In the genomic region with DNA sequence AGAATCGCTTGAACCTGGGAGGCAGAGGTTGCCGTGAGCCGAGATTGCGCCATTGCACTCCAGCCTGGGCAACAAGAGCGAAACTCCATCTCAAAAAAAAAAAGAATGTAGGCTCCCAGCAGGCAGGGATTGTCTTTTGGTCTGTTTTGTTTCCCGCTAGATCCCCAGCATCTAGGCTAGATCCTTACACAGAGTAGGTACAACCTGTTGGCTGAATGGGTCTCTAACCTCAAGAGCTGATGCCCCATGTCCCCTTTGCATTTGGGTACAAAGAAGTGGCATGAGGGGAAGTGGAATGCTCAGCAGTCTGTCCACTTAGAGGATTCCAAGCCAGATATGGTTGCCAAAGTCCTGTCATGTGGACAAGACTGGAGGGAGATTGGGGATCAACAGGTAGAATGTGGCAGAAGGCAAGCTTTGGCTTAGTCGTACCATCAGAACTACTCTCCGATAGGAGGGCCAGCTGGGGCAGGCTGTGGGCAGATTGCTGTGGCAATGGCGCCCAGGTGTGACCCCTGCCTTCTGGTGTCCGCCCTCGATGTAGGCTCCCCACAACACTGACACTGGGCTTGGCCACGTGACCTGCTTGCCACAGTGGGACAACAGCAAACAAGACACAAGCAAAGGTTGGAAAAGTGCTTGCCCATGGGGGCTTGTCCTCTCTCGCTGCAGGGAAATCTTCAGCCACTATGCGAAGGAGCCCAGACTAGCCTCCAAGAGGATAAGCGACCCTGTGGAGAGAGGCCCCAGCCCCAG, we compare ENCODE assay signal across 2 cellular contexts.
TF ChIP-seq lines count a peak whose summit lies in the region.

No MANE protein-coding gene starts in this region.

TF ChIP-seq in IMR-90, 13 proteins besides CTCF, POLR2A, EP300 and RAD21:
- no peak for TF ChIP-seq BHLHE40 (IDR thresholded peaks at IDR 0.05; ENCODE audit: low read depth, low read length)
- TF ChIP-seq NFE2L2 (IDR thresholded peaks at IDR 0.05; ENCODE audit: low read depth, low read length) = no peak
- no peak for TF ChIP-seq MXI1 (IDR thresholded peaks at IDR 0.05; ENCODE audit: borderline replicate concordance, low read depth, low read length)
- no peak for TF ChIP-seq CHD1 (IDR thresholded peaks at IDR 0.05; ENCODE audit: low read depth, low read length)
- no peak for TF ChIP-seq MAFK (IDR thresholded peaks at IDR 0.05; ENCODE audit: low read depth, low read length)
- no peak for TF ChIP-seq SMC3 (IDR thresholded peaks at IDR 0.05; ENCODE audit: low read depth, low read length)
- TF ChIP-seq, protein P1, sequence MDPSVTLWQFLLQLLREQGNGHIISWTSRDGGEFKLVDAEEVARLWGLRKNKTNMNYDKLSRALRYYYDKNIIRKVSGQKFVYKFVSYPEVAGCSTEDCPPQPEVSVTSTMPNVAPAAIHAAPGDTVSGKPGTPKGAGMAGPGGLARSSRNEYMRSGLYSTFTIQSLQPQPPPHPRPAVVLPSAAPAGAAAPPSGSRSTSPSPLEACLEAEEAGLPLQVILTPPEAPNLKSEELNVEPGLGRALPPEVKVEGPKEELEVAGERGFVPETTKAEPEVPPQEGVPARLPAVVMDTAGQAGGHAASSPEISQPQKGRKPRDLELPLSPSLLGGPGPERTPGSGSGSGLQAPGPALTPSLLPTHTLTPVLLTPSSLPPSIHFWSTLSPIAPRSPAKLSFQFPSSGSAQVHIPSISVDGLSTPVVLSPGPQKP (IDR thresholded peaks at IDR 0.05; ENCODE audit: borderline replicate concordance, low read depth, low read length) = no peak
- no peak for TF ChIP-seq FOS (IDR thresholded peaks at IDR 0.05; ENCODE audit: low read depth, low read length)
- TF ChIP-seq MAZ (IDR thresholded peaks at IDR 0.05; ENCODE audit: borderline replicate concordance, low read depth, low read length) = no peak
- no peak for TF ChIP-seq CEBPB (IDR thresholded peaks at IDR 0.05; ENCODE audit: low read depth, low read length)
- TF ChIP-seq, protein P2, sequence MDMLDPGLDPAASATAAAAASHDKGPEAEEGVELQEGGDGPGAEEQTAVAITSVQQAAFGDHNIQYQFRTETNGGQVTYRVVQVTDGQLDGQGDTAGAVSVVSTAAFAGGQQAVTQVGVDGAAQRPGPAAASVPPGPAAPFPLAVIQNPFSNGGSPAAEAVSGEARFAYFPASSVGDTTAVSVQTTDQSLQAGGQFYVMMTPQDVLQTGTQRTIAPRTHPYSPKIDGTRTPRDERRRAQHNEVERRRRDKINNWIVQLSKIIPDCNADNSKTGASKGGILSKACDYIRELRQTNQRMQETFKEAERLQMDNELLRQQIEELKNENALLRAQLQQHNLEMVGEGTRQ (IDR thresholded peaks at IDR 0.05; ENCODE audit: low read depth, low read length) = no peak
- no peak for TF ChIP-seq RCOR1 (IDR thresholded peaks at IDR 0.05; ENCODE audit: insufficient replicate concordance, low read length)
- TF ChIP-seq RFX5 (IDR thresholded peaks at IDR 0.05; ENCODE audit: low read depth, low read length) = no peak

TF ChIP-seq in H1, 55 proteins besides CTCF, POLR2A, EP300 and RAD21:
- TF ChIP-seq EZH2 (IDR thresholded peaks at IDR 0.05; ENCODE audit: low read depth, low read length, severe bottlenecking) = no peak
- no peak for TF ChIP-seq RFX5 (IDR thresholded peaks at IDR 0.05; ENCODE audit: borderline replicate concordance, low read depth, low read length)
- no peak for TF ChIP-seq FOSL1 (IDR thresholded peaks at IDR 0.05; ENCODE audit: insufficient read depth, low read depth, low read length)
- no peak for TF ChIP-seq POU5F1 (IDR thresholded peaks at IDR 0.05; ENCODE audit: low read depth, low read length)
- no peak for TF ChIP-seq ZNF274 (IDR thresholded peaks at IDR 0.05; ENCODE audit: borderline replicate concordance, extremely low read depth, low read length)
- TF ChIP-seq RBBP5 (IDR thresholded peaks at IDR 0.05; ENCODE audit: borderline replicate concordance, low read depth, low read length) = no peak
- TF ChIP-seq PHF8 (conservative IDR thresholded peaks at IDR 0.05; ENCODE audit: low read depth, low read length) = no peak
- TF ChIP-seq TCF12 (IDR thresholded peaks at IDR 0.05; ENCODE audit: low read depth, low read length) = no peak
- no peak for TF ChIP-seq SIX5 (IDR thresholded peaks at IDR 0.05; ENCODE audit: low read depth, low read length)
